ENCODE assay signal across 19 cellular contexts in the genomic region with DNA sequence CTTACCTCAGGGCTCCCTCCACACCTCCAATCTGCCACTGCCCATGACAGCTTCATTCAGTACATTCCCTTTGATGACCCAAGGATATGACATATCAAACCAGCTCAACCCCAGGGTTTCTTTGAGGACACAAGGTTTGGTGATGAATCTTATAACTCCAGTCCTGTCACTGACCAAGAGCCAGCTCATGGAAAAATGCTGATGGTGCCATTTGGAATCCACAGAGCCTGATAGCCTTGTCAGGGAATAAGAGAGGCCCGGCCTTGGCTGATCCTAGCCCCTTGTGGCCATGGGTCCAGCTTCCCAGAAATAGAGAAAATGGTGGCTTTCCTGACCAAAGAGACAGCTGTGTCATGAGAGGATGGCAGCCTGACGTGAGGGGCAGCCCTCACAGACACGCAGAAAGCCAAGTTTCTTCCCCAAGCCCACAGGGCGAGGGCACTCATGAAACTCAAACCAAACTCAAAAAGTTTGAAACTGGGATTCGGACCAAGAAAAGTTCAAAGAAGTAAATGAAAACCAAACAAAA.
"Had no signal": no experiment of that assay in that cellular context is flagged by ENCODE, and none has a peak within 500 bp of the region (broad histone marks: within the 10 kb centered on the region; RNA-seq: fewer than 3 reads in every experiment).

No MANE protein-coding gene starts in this region.

- H3K27me3 ChIP-seq: dorsolateral prefrontal cortex, gastrocnemius medialis, heart right ventricle, right atrium auricular region, sigmoid colon, stomach, upper lobe of right lung had no signal

- H3K9me3 Mint-ChIP-seq: natural killer cell, neural crest cell had no signal

- H3K4me1 Mint-ChIP-seq: natural killer cell had no signal

- ATAC-seq: gastrocnemius medialis, natural killer cell, upper lobe of right lung had no signal

- H3K27ac Mint-ChIP-seq: natural killer cell had no signal

- H3K9me3 ChIP-seq: gastrocnemius medialis, right atrium auricular region, sigmoid colon, stomach, upper lobe of right lung had no signal

- H3K27ac ChIP-seq: dorsolateral prefrontal cortex, gastrocnemius medialis, right atrium auricular region, sigmoid colon, skin epidermis, upper lobe of right lung had no signal

- H3K36me3 Mint-ChIP-seq: natural killer cell had no signal

- DNase-seq: cortex of kidney; dorsolateral prefrontal cortex; effector CD8-positive, alpha-beta T cell; gastrocnemius medialis; heart right ventricle; hypothalamus; islet precursor cell; mammary epithelial cell; natural killer cell; sigmoid colon; stimulated activated CD4-positive, alpha-beta T cell treated with anti-CD3 and anti-CD28 coated beads, Interleukin-2, amount 100 ng/mL, for 24 hours; stimulated activated CD4-positive, alpha-beta T cell treated with anti-CD3 and anti-CD28 coated beads, Interleukin-4, amount 100 ng/mL, for 4 hours; stimulated activated naive CD4-positive, alpha-beta T cell; substantia nigra; upper lobe of right lung had no signal

- H3K36me3 ChIP-seq: gastrocnemius medialis, heart right ventricle, right atrium auricular region, sigmoid colon, stomach, upper lobe of right lung had no signal

- H3K4me3 ChIP-seq: dorsolateral prefrontal cortex, gastrocnemius medialis, heart right ventricle, right atrium auricular region, sigmoid colon, skin epidermis, stomach, upper lobe of right lung had no signal

- H3K4me3 Mint-ChIP-seq: natural killer cell, neural crest cell had no signal
